Comparison of ENCODE assay signal across 15 cellular contexts in the genomic region with DNA sequence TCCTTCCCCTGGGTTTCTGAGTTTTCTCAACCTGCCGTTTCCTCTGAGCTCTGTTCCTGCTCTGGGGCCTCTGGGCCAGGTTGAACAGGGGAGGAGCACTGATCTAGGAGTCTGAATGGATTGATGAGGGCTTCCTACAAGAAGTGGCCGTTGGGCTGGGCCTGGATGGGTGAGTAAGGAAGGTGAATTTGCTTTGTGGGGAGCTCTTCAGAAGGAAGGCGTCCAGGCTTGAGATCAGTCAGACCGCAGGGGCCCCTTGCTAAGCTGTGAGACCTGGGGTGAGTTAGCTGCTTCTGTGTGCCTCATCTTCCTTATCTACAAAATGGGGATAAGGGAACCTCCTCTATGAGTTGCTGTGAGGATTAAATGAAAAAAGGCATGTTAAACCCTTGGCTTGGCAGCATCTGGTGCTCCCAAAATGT. TPM values are rescaled to one million over a fixed set of nuclear protein-coding genes. Genes with fewer than 3 reads are reported as not detected.
DNase-seq lines count a peak whose midpoint lies in the region; ATAC-seq, FAIRE-seq and TF ChIP-seq lines count a peak whose summit lies in the region.
"Had no signal": no experiment of that assay in that cellular context is flagged by ENCODE, and none has a peak within 500 bp of the region (broad histone marks: within the 10 kb centered on the region; RNA-seq: fewer than 3 reads in every experiment).

No MANE protein-coding gene starts in this region.

- no peak overlapping the region for H4K8ac ChIP-seq in mesenchymal stem cell (ENCODE audit: low read length)

- H3K27ac Mint-ChIP-seq in astrocyte (ENCODE audit: unreplicated experiment), result no peak overlapping the region
- H3K27ac Mint-ChIP-seq: CD4-positive, alpha-beta memory T cell; natural killer cell had no signal

- TF ChIP-seq CTCF in HEK293 (tag by site-specific recombination; IDR thresholded peaks at IDR 0.05) (no peak), astrocyte (IDR thresholded peaks at IDR 0.05; ENCODE audit: insufficient read depth, low read depth, low read length) (no peak)

- H4K91ac ChIP-seq in mesenchymal stem cell (ENCODE audit: low read length), result peak overlapping the region; percentile 53

- no peaks in the 10 kb centered on the region for H3K79me1 ChIP-seq in mesenchymal stem cell (replicated peaks; ENCODE audit: low read length, poor library complexity, severe bottlenecking)

- peak overlapping the region; percentile 11 for H2BK120ac ChIP-seq in mesenchymal stem cell (ENCODE audit: low read depth, low read length)

- peak overlapping the region; percentile 29 to 85 for H2BK12ac ChIP-seq in mesenchymal stem cell (ENCODE audit: low read length in 2 of 2)

- H3K27ac ChIP-seq in HEK293 (ENCODE audit: extremely low read depth, low read depth, low read length), result no peak overlapping the region
- H3K27ac ChIP-seq in astrocyte (ENCODE audit: low read depth, low read length), result peak overlapping the region; percentile 99
- H3K27ac ChIP-seq in mesenchymal stem cell (ENCODE audit: low read length, poor library complexity, severe bottlenecking), result peak overlapping the region; percentile 72
- peak overlapping the region; percentile 89 for H3K27ac ChIP-seq in stomach smooth muscle (ENCODE audit: low read length)
- H3K27ac ChIP-seq: WERI-Rb-1 had no signal

- POLR2A ChIA-PET in HEK293 (lab: Yijun Ruan, JAX), result interaction anchor here (1.2 to 1.3 kb wide), 2 partner anchors 11 to 23 kb away, joined by 3 read pairs; no protein-coding TSS in a partner anchor

- H2BK5ac ChIP-seq in mesenchymal stem cell (ENCODE audit: low read depth, low read length, poor library complexity, severe bottlenecking), result no peak overlapping the region

- no peak for ATAC-seq in GM18870 (IDR thresholded peaks at IDR 0.05; ENCODE audit: unreplicated experiment)
- ATAC-seq: natural killer cell had no signal

- H3K9me3 ChIP-seq in HEK293 (ENCODE audit: control insufficient read depth, insufficient read depth, low read depth, low read length), result no peaks in the 10 kb centered on the region
- H3K9me3 ChIP-seq in astrocyte (ENCODE audit: insufficient read depth, low read depth, low read length), result no peaks in the 10 kb centered on the region
- H3K9me3 ChIP-seq in mesenchymal stem cell (ENCODE audit: control insufficient read depth, low read length), result no peaks in the 10 kb centered on the region
- H3K9me3 ChIP-seq in stomach smooth muscle (ENCODE audit: control insufficient read depth in 2 of 2, low read length in 2 of 2), result no peaks in the 10 kb centered on the region

- peaks cover 25% of the 10 kb centered on the region for H3K4me1 ChIP-seq in HEK293 (ENCODE audit: control insufficient read depth, insufficient read depth, low read length)
- H3K4me1 ChIP-seq in astrocyte (ENCODE audit: insufficient read depth, low read length), result peaks cover 81% of the 10 kb centered on the region
- peaks cover 53% of the 10 kb centered on the region for H3K4me1 ChIP-seq in mesenchymal stem cell (ENCODE audit: control insufficient read depth, insufficient read depth, low read depth, low read length)
- H3K4me1 ChIP-seq in stomach smooth muscle (ENCODE audit: control insufficient read depth, insufficient read depth, low read length), result peaks cover 75% of the 10 kb centered on the region

- peaks cover 2% of the 10 kb centered on the region for H3K36me3 Mint-ChIP-seq in astrocyte (ENCODE audit: low read depth, unreplicated experiment)
- H3K36me3 Mint-ChIP-seq: activated naive CD4-positive, alpha-beta T cell treated with anti-CD3 and anti-CD28 coated beads, Interleukin-2, amount 50 U/mL, for 72 hours; CD4-positive, alpha-beta memory T cell; natural killer cell had no signal

- no peak overlapping the region for H3K23ac ChIP-seq in mesenchymal stem cell (ENCODE audit: low read length in 2 of 2)

- peaks cover 32% of the 10 kb centered on the region for H3K79me2 ChIP-seq in astrocyte (ENCODE audit: insufficient read depth, low read length)

- H3K27me3 ChIP-seq in astrocyte (ENCODE audit: insufficient read depth, low read length) (no peaks in the 10 kb centered on the region), mesenchymal stem cell (ENCODE audit: control insufficient read depth in 1 of 2, insufficient read depth in 1 of 2, low read length in 2 of 2) (no peaks in the 10 kb centered on the region), stomach smooth muscle (ENCODE audit: control insufficient read depth in 1 of 2, insufficient read depth in 2 of 2, low read length in 2 of 2) (no peaks in the 10 kb centered on the region)

- no peak for DNase-seq in astrocyte (ENCODE audit: low read depth)
- no peak for DNase-seq in mesenchymal stem cell
- DNase-seq in stimulated activated naive CD4-positive, alpha-beta T cell (lab: John Stamatoyannopoulos, UW), result no peak
- DNase-seq in C1 segment of cervical spinal cord (lab: John Stamatoyannopoulos, UW), result no peak
- DNase-seq in NCI-H2227 (lab: John Stamatoyannopoulos, UW; ENCODE audit: unreplicated experiment), result no peak
- DNase-seq: CD4-positive, alpha-beta memory T cell; GF-D8; natural killer cell; NCI-H1092 treated with DMSO at 0.1 percent for 48 hours; NCI-H524; WERI-Rb-1 had no signal

- H3K4ac ChIP-seq in mesenchymal stem cell (ENCODE audit: low read depth in 1 of 2, low read length in 2 of 2), result peak overlapping the region in 1 of 2 experiments; percentile 4

- H3K36me3 ChIP-seq in HEK293 (ENCODE audit: control insufficient read depth in 2 of 2, insufficient read depth in 1 of 2, low read length in 2 of 2), result no peaks in the 10 kb centered on the region
- no peaks in the 10 kb centered on the region for H3K36me3 ChIP-seq in astrocyte (ENCODE audit: insufficient read depth, low read length)
- no peaks in the 10 kb centered on the region for H3K36me3 ChIP-seq in mesenchymal stem cell (ENCODE audit: control insufficient read depth in 1 of 2, insufficient read depth in 2 of 2, low read depth in 1 of 2, low read length in 2 of 2)
- H3K36me3 ChIP-seq in stomach smooth muscle (ENCODE audit: control insufficient read depth in 2 of 2, insufficient read depth in 2 of 2, low read length in 2 of 2), result peaks cover 0 to 4% of the 10 kb centered on the region in 2 donors
- H3K36me3 ChIP-seq: WERI-Rb-1 had no signal

- H2AFZ ChIP-seq in astrocyte (ENCODE audit: low read depth, low read length) (no peak overlapping the region), mesenchymal stem cell (ENCODE audit: low read depth, low read length) (no peak overlapping the region)

- H3K14ac ChIP-seq in mesenchymal stem cell (ENCODE audit: low read length in 2 of 2), result no peak overlapping the region

- peak overlapping the region; percentile 23 to 25 for H3K18ac ChIP-seq in mesenchymal stem cell (ENCODE audit: low read depth in 1 of 2, low read length in 2 of 2)

- no peak overlapping the region for H2BK15ac ChIP-seq in mesenchymal stem cell (ENCODE audit: low read depth, poor library complexity, severe bottlenecking)

- peak overlapping the region; percentile 86 for H3K4me2 ChIP-seq in astrocyte (ENCODE audit: low read length)
- H3K4me2 ChIP-seq in mesenchymal stem cell (ENCODE audit: low read length, poor library complexity, severe bottlenecking), result no peak overlapping the region

- H3K4me3 Mint-ChIP-seq in astrocyte (ENCODE audit: unreplicated experiment), result no peak overlapping the region
- H3K4me3 Mint-ChIP-seq: CD4-positive, alpha-beta memory T cell; natural killer cell had no signal

- no peak for FAIRE-seq in astrocyte (lab: Jason Lieb, UNC)

- peak overlapping the region; percentile 90 for H3K9ac ChIP-seq in astrocyte (ENCODE audit: low read length)
- peak overlapping the region; percentile 24 for H3K9ac ChIP-seq in mesenchymal stem cell (ENCODE audit: low read length)
- peak overlapping the region in 1 of 2 donors; percentile 13 for H3K9ac ChIP-seq in stomach smooth muscle (ENCODE audit: low read length in 2 of 2)

- CTCF ChIA-PET in HEK293 (lab: Yijun Ruan, JAX), result interaction anchor here (0.6 to 9.4 kb wide), 6 partner anchors 17 to 207 kb away, joined by 3 to 60 read pairs (median 3); no protein-coding TSS in a partner anchor

- WGBS in mesenchymal stem cell, result 60% methylated on average over 4 of the region's 4 CpGs

- H2AK5ac ChIP-seq in mesenchymal stem cell (ENCODE audit: low read length, severe bottlenecking), result peak overlapping the region; percentile 12

- no peak overlapping the region for H3K4me3 ChIP-seq in HEK293 (ENCODE audit: low read depth, low read length)
- no peak overlapping the region for H3K4me3 ChIP-seq in astrocyte (ENCODE audit: insufficient read depth, low read depth, low read length)
- no peak overlapping the region for H3K4me3 ChIP-seq in mesenchymal stem cell (ENCODE audit: insufficient read depth in 1 of 2, low read depth in 1 of 2, low read length in 2 of 2)
- H3K4me3 ChIP-seq in stomach smooth muscle (ENCODE audit: low read length in 2 of 2), result no peak overlapping the region

- peaks cover 11% of the 10 kb centered on the region for H4K20me1 ChIP-seq in astrocyte (ENCODE audit: insufficient read depth, low read length)

- peaks cover 73% of the 10 kb centered on the region for H3K4me1 Mint-ChIP-seq in astrocyte (ENCODE audit: low read depth, unreplicated experiment)
- H3K4me1 Mint-ChIP-seq: CD4-positive, alpha-beta memory T cell; natural killer cell had no signal

- H3K27me3 Mint-ChIP-seq in astrocyte (ENCODE audit: low read depth, unreplicated experiment), result no peaks in the 10 kb centered on the region

- no peaks in the 10 kb centered on the region for H3K9me3 Mint-ChIP-seq in astrocyte (ENCODE audit: unreplicated experiment)
- H3K9me3 Mint-ChIP-seq: activated naive CD4-positive, alpha-beta T cell treated with anti-CD3 and anti-CD28 coated beads, Interleukin-2, amount 50 U/mL, for 72 hours; natural killer cell had no signal

TF ChIP-seq in HEK293, 187 proteins besides CTCF, POLR2A, EP300 and RAD21:
- TF ChIP-seq ZBTB20 (tag by site-specific recombination; IDR thresholded peaks at IDR 0.05) (no peak), GLIS2 (tag by site-specific recombination; IDR thresholded peaks at IDR 0.05) (no peak), MZF1 (tag by site-specific recombination; IDR thresholded peaks at IDR 0.05; ENCODE audit: borderline replicate concordance) (no peak), ZBTB17 (tag by site-specific recombination; IDR thresholded peaks at IDR 0.05) (peak; percentile 69), ZNF423 (tag by site-specific recombination; IDR thresholded peaks at IDR 0.05) (no peak)

RNA-seq across cellular contexts. Expression of a gene that starts 1.1 kb away (rescaled TPM):
- 40.2 and 68.9 TPM in 2 replicates for total RNA-seq in astrocyte
- 37.8 TPM for polyA plus RNA-seq in mesenchymal stem cell (2013, experiment 1 of 2)
- polyA plus RNA-seq in mesenchymal stem cell (2013, experiment 2 of 2), result 39.1 TPM
- polyA plus RNA-seq: CD4-positive, alpha-beta memory T cell had no signal

RNA-seq across cellular contexts. Expression of a gene that starts 21.7 kb away (rescaled TPM):
- total RNA-seq in astrocyte, result 5.5 and 9.4 TPM in 2 replicates
- polyA plus RNA-seq in mesenchymal stem cell (2013, experiment 1 of 2), result 1.6 TPM
- 1.8 TPM for polyA plus RNA-seq in mesenchymal stem cell (2013, experiment 2 of 2)
- total RNA-seq: CD4-positive, alpha-beta memory T cell; natural killer cell had no signal
- polyA plus RNA-seq: CD4-positive, alpha-beta memory T cell had no signal
